In the genomic region with DNA sequence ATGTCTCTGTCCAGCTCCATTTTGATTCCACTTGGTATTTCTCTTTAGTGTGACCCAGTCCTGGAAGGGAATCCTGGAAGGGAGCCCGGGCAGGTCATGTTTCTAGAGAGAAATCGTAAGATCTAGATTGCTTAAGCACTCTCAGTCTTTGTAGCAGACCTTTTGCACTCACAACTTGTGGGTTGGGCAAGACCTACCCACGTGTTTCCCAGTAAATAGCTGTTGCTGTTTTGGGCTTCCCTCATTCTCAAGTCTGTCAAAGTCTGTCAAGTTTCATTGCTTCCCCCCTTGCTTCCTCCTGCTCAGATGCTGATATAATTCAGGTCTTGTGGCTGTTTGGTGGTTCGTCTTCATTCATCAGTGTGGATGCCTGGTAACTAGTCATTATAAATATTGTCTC, we compare ENCODE assay signal across 12 cellular contexts. TPM values are rescaled to one million over a fixed set of nuclear protein-coding genes. Genes with fewer than 3 reads are reported as not detected.
DNase-seq lines count a peak whose midpoint lies in the region; ATAC-seq and TF ChIP-seq lines count a peak whose summit lies in the region.
"Had no signal": no experiment of that assay in that cellular context is flagged by ENCODE, and none has a peak within 500 bp of the region (broad histone marks: within the 10 kb centered on the region; RNA-seq: fewer than 3 reads in every experiment).

No MANE protein-coding gene starts in this region.

- H3K27ac Mint-ChIP-seq in T-cell (no peak overlapping the region), natural killer cell (peak overlapping the region; percentile 83 to 92)

- no peak overlapping the region for H3K4me3 ChIP-seq in mucosa of descending colon
- H3K4me3 ChIP-seq: upper lobe of left lung had no signal

- peaks cover 9% of the 10 kb centered on the region for H3K4me1 Mint-ChIP-seq in activated T-cell treated with anti-CD3 and anti-CD28 coated beads, Interleukin-2, amount 50 U/mL, for 4 hours (ENCODE audit: low read depth)
- H3K4me1 Mint-ChIP-seq in T-cell (peaks cover 7 to 22% (median 10%) of the 10 kb centered on the region in 3 donors), natural killer cell (peaks cover 14 to 15% of the 10 kb centered on the region in 2 donors)

- ATAC-seq in activated T-cell treated with anti-CD3 and anti-CD28 coated beads, Interleukin-2, amount 50 U/mL, for 4 hours, result peak; percentile 30 to 38
- ATAC-seq in HG03060 (IDR thresholded peaks at IDR 0.05; ENCODE audit: low read depth, unreplicated experiment), result peak; percentile 62
- ATAC-seq in T-cell (replicated peaks in 1 of 4), result peak in 3 of 4 experiments; percentile 23 to 88 (median 40)
- peak; percentile 94 to 97 (median 97) for ATAC-seq in natural killer cell
- no peak for ATAC-seq in HG03097 (IDR thresholded peaks at IDR 0.05; ENCODE audit: low FRiP score, unreplicated experiment)
- no peak for ATAC-seq in GM19452 (IDR thresholded peaks at IDR 0.05; ENCODE audit: unreplicated experiment)
- no peak for ATAC-seq in mucosa of descending colon

- H3K4me3 Mint-ChIP-seq in activated T-cell treated with anti-CD3 and anti-CD28 coated beads, Interleukin-2, amount 50 U/mL, for 4 hours, result no peak overlapping the region
- H3K4me3 Mint-ChIP-seq in T-cell (peak overlapping the region in 1 of 3 donors; percentile 60), natural killer cell (peak overlapping the region; percentile 60)

- DNase-seq in activated T-cell treated with anti-CD3 and anti-CD28 coated beads, Interleukin-2, amount 50 U/mL, for 4 hours, result no peak
- no peak for DNase-seq in activated T-cell treated with anti-CD3 and anti-CD28 coated beads, Interleukin-2, amount 50 U/mL, for 1 hour
- DNase-seq in T-cell (peak in 11 of 34 experiments; percentile 2 to 38 (median 27)), natural killer cell (no peak), mucosa of descending colon (no peak)
- DNase-seq: activated CD4-positive, CD25-positive, alpha-beta regulatory T cell treated with anti-CD3 and anti-CD28 coated beads, Interleukin-2, amount 50 U/mL, for 72 hours; amniotic stem cell; NCI-H2029 had no signal

- POLR2A ChIA-PET in T-cell (lab: Charles Lee), result no interaction called here

- no peaks in the 10 kb centered on the region for H3K27me3 Mint-ChIP-seq in activated T-cell treated with anti-CD3 and anti-CD28 coated beads, Interleukin-2, amount 50 U/mL, for 4 hours (ENCODE audit: low read depth)
- H3K27me3 Mint-ChIP-seq in T-cell (no peaks in the 10 kb centered on the region), natural killer cell (ENCODE audit: low read depth in 2 of 2) (no peaks in the 10 kb centered on the region)

- H3K36me3 Mint-ChIP-seq in activated T-cell treated with anti-CD3 and anti-CD28 coated beads, Interleukin-2, amount 50 U/mL, for 4 hours (ENCODE audit: insufficient read depth), result peaks cover 3% of the 10 kb centered on the region
- H3K36me3 Mint-ChIP-seq in T-cell (no peaks in the 10 kb centered on the region), natural killer cell (no peaks in the 10 kb centered on the region)

- intact Hi-C loops in natural killer cell (cut with micrococcal nuclease) (loop anchor here (1.0 to 5.0 kb wide), 2 partner anchors 18 to 95 kb away; a partner anchor contains a TSS), mucosa of descending colon (cut with DNase I, micrococcal nuclease) (no loop called here)

- H3K36me3 ChIP-seq in mucosa of descending colon (ENCODE audit: low read depth), result no peaks in the 10 kb centered on the region
- H3K36me3 ChIP-seq: upper lobe of left lung had no signal

- TF ChIP-seq CTCF in natural killer cell (IDR thresholded peaks at IDR 0.05) (no peak), mucosa of descending colon (IDR thresholded peaks at IDR 0.05) (no peak)

- H3K9me3 ChIP-seq in mucosa of descending colon, result no peaks in the 10 kb centered on the region
- H3K9me3 ChIP-seq: upper lobe of left lung had no signal

- H3K4me1 ChIP-seq in mucosa of descending colon (ENCODE audit: low read depth), result no peaks in the 10 kb centered on the region
- H3K4me1 ChIP-seq: upper lobe of left lung had no signal

- H3K9me3 Mint-ChIP-seq in activated T-cell treated with anti-CD3 and anti-CD28 coated beads, Interleukin-2, amount 50 U/mL, for 4 hours, result no peaks in the 10 kb centered on the region
- H3K9me3 Mint-ChIP-seq in T-cell (no peaks in the 10 kb centered on the region), natural killer cell (no peaks in the 10 kb centered on the region)

- CTCF ChIA-PET in T-cell (lab: Charles Lee), result interaction anchor here (0.5 to 1.0 kb wide), 2 partner anchors 13 to 42 kb away, joined by 3 read pairs; no protein-coding TSS in a partner anchor

RNA-seq across cellular contexts. Expression of a gene that starts 17.4 kb away (rescaled TPM):
- 1 to 10 TPM; 6.8 to 8.6 (median 8.5) TPM for total RNA-seq in activated T-cell treated with anti-CD3 and anti-CD28 coated beads, Interleukin-2, amount 50 U/mL, for 4 hours
- total RNA-seq in T-cell (10 to 100 TPM; 11.1 to 16.2 (median 15.3) TPM), natural killer cell (10 to 100 TPM; 17.2 to 21.0 (median 18.3) TPM), mucosa of descending colon (1 to 10 TPM; 1.7 to 4.1 (median 4.0) TPM)

Comparison
In these comparisons a context has a peak if more than half of its experiments do, and no peak if none do; other contexts are left out.
1. ATAC-seq: peak in activated T-cell treated with anti-CD3 and anti-CD28 coated beads, Interleukin-2, amount 50 U/mL, for 4 hours (2 of 2), HG03060 (single experiment), T-cell (3 of 4) and natural killer cell (3 of 3); none in HG03097 (single experiment), GM19452 (single experiment) and mucosa of descending colon (single experiment).
2. H3K27ac Mint-ChIP-seq: peak in natural killer cell (2 of 2); none in T-cell (0 of 2).